6 cellular contexts compared by ENCODE assay signal in genomic region chr22:20956258-20957117, GRCh38. TPM values are rescaled to one million over a fixed set of nuclear protein-coding genes. Genes with fewer than 3 reads are reported as not detected.
DNase-seq lines count a peak whose midpoint lies in the region; ATAC-seq and TF ChIP-seq lines count a peak whose summit lies in the region.

No MANE protein-coding gene starts in this region.

- H3K27ac Mint-ChIP-seq in activated naive CD8-positive, alpha-beta T cell treated with anti-CD3 and anti-CD28 coated beads, Interleukin-2, amount 10 ng/mL, durations not matched to agents 7 days and 5 days, result no peak overlapping the region

- H3K4me3 ChIP-seq in GM08714 (ENCODE audit: low read length), result peak overlapping the region; percentile 61; the same call in 1 of the 2 replicates
- H3K4me3 ChIP-seq in mucosa of descending colon, result peak overlapping the region; percentile 67

- POLR2A ChIA-PET in activated naive CD8-positive, alpha-beta T cell treated with anti-CD3 and anti-CD28 coated beads, Interleukin-2, amount 10 ng/mL, durations not matched to agents 7 days and 5 days (lab: Charles Lee), result interaction anchor here (0.5 to 2.0 kb wide), 3 partner anchors 25 to 146 kb away, joined by 4 to 6 read pairs (median 5); partner anchors contain the start of gene LZTR1

- H3K9me3 Mint-ChIP-seq in activated naive CD8-positive, alpha-beta T cell treated with anti-CD3 and anti-CD28 coated beads, Interleukin-2, amount 10 ng/mL, durations not matched to agents 7 days and 5 days, result no peaks in the 10 kb centered on the region

- no peak for TF ChIP-seq CTCF in mucosa of descending colon (IDR thresholded peaks at IDR 0.05)

- no peak for ATAC-seq in activated naive CD8-positive, alpha-beta T cell treated with anti-CD3 and anti-CD28 coated beads, Interleukin-2, amount 10 ng/mL, durations not matched to agents 7 days and 5 days (ENCODE audit: low read depth)
- ATAC-seq in mucosa of descending colon (peak; percentile 59), GM18907 (IDR thresholded peaks at IDR 0.05; ENCODE audit: unreplicated experiment) (no peak), HG03342 (IDR thresholded peaks at IDR 0.05; ENCODE audit: unreplicated experiment) (no peak)

- intact Hi-C loops in mucosa of descending colon (cut with DNase I, micrococcal nuclease), result loop anchor here in 1 of 2 donors (5.0 kb wide), 1 partner anchor 39 kb away; the partner anchor contains the start of gene CRKL

- H3K4me1 Mint-ChIP-seq in activated naive CD8-positive, alpha-beta T cell treated with anti-CD3 and anti-CD28 coated beads, Interleukin-2, amount 10 ng/mL, durations not matched to agents 7 days and 5 days, result peaks cover 5% of the 10 kb centered on the region

- DNase-seq in activated naive CD8-positive, alpha-beta T cell treated with anti-CD3 and anti-CD28 coated beads, Interleukin-2, amount 10 ng/mL, durations not matched to agents 7 days and 5 days, result no peak
- peak; percentile 83 to 86 (median 86) for DNase-seq in mucosa of descending colon
- DNase-seq in stimulated activated CD4-positive, alpha-beta T cell treated with anti-CD3 and anti-CD28 coated beads, Interleukin-4, amount 100 ng/mL, for 1 hour, result no peak

- H3K4me3 Mint-ChIP-seq in activated naive CD8-positive, alpha-beta T cell treated with anti-CD3 and anti-CD28 coated beads, Interleukin-2, amount 10 ng/mL, durations not matched to agents 7 days and 5 days, result peak overlapping the region; percentile 66

- H3K36me3 Mint-ChIP-seq in activated naive CD8-positive, alpha-beta T cell treated with anti-CD3 and anti-CD28 coated beads, Interleukin-2, amount 10 ng/mL, durations not matched to agents 7 days and 5 days, result peaks cover 3% of the 10 kb centered on the region

- H3K9me3 ChIP-seq in mucosa of descending colon, result no peaks in the 10 kb centered on the region

- H3K36me3 ChIP-seq in mucosa of descending colon (ENCODE audit: low read depth), result no peaks in the 10 kb centered on the region

- H3K27me3 Mint-ChIP-seq in activated naive CD8-positive, alpha-beta T cell treated with anti-CD3 and anti-CD28 coated beads, Interleukin-2, amount 10 ng/mL, durations not matched to agents 7 days and 5 days, result peaks cover 11% of the 10 kb centered on the region

- H3K4me1 ChIP-seq in mucosa of descending colon (ENCODE audit: low read depth), result peaks cover 54% of the 10 kb centered on the region

RNA-seq across cellular contexts. Expression of gene AIFM3, which starts 10.6 kb away (rescaled TPM):
- total RNA-seq in activated naive CD8-positive, alpha-beta T cell treated with anti-CD3 and anti-CD28 coated beads, Interleukin-2, amount 10 ng/mL, durations not matched to agents 7 days and 5 days, result under 1 TPM; 0.37 to 0.94 TPM
- total RNA-seq in mucosa of descending colon, result 100 to 1,000 TPM in 2 of 3 donors, 10 to 100 TPM in 1; 73.1 to 239 (median 181) TPM

RNA-seq across cellular contexts. Expression of gene LZTR1, which starts 25.6 kb away (rescaled TPM):
- 10 to 100 TPM; 80.1 to 80.9 TPM for total RNA-seq in activated naive CD8-positive, alpha-beta T cell treated with anti-CD3 and anti-CD28 coated beads, Interleukin-2, amount 10 ng/mL, durations not matched to agents 7 days and 5 days
- total RNA-seq in mucosa of descending colon, result 10 to 100 TPM; 42.9 to 71.3 (median 43.6) TPM

RNA-seq across cellular contexts. Expression of gene CRKL, which starts 39.3 kb away (rescaled TPM):
- 10 to 100 TPM; 91.0 to 92.9 TPM for total RNA-seq in activated naive CD8-positive, alpha-beta T cell treated with anti-CD3 and anti-CD28 coated beads, Interleukin-2, amount 10 ng/mL, durations not matched to agents 7 days and 5 days
- total RNA-seq in mucosa of descending colon, result 10 to 100 TPM; 48.7 to 63.4 (median 55.3) TPM

RNA-seq across cellular contexts. Expression of gene THAP7, which starts 45.4 kb away (rescaled TPM):
- 10 to 100 TPM; 33.6 to 33.8 TPM for total RNA-seq in activated naive CD8-positive, alpha-beta T cell treated with anti-CD3 and anti-CD28 coated beads, Interleukin-2, amount 10 ng/mL, durations not matched to agents 7 days and 5 days
- 10 to 100 TPM; 16.8 to 27.8 (median 19.8) TPM for total RNA-seq in mucosa of descending colon

RNA-seq across cellular contexts. Expression of gene P2RX6, which starts 58.5 kb away (rescaled TPM):
- 1 to 10 TPM in 1 of 2 experiments, under 1 TPM in 1; 0.82 to 1.9 TPM for total RNA-seq in activated naive CD8-positive, alpha-beta T cell treated with anti-CD3 and anti-CD28 coated beads, Interleukin-2, amount 10 ng/mL, durations not matched to agents 7 days and 5 days
- total RNA-seq in mucosa of descending colon, result 1 to 10 TPM; 1.4 to 1.6 (median 1.4) TPM

Comparison
In these comparisons a context has a peak if more than half of its experiments do, and no peak if none do; other contexts are left out.
1. DNase-seq: peak in mucosa of descending colon (3 of 3); none in activated naive CD8-positive, alpha-beta T cell treated with anti-CD3 and anti-CD28 coated beads, Interleukin-2, amount 10 ng/mL, durations not matched to agents 7 days and 5 days (single experiment) and stimulated activated CD4-positive, alpha-beta T cell treated with anti-CD3 and anti-CD28 coated beads, Interleukin-4, amount 100 ng/mL, for 1 hour (single experiment).
2. RNA of gene AIFM3, which starts 10.6 kb away (total RNA-seq): 73.1 to 239 TPM in mucosa of descending colon; 0.37 to 0.94 TPM in activated naive CD8-positive, alpha-beta T cell treated with anti-CD3 and anti-CD28 coated beads, Interleukin-2, amount 10 ng/mL, durations not matched to agents 7 days and 5 days; every median in the first group is over 10 times any median in the second.